Comparison of ENCODE assay signal across 7 cellular contexts in genomic region chr20:62641749-62642665, GRCh38. TPM values are rescaled to one million over a fixed set of nuclear protein-coding genes. Genes with fewer than 3 reads are reported as not detected.
DNase-seq lines count a peak whose midpoint lies in the region; ATAC-seq and TF ChIP-seq lines count a peak whose summit lies in the region.

SLCO4A1 (plus strand) TSS chr20:62642503; CDS start chr20:62656455, 13,952 bp downstream.

- peaks cover 19 to 58% of the 10 kb centered on the region in 2 donors for H3K4me1 ChIP-seq in left lung

- H3K9me3 Mint-ChIP-seq in chondrocyte (ENCODE audit: low read depth), result no peaks in the 10 kb centered on the region

- peak within 1 kb of the TSS; percentile 51 for H3K4me3 Mint-ChIP-seq in chondrocyte (ENCODE audit: unreplicated experiment)

- peaks cover 48% of the 10 kb centered on the region for H3K27me3 Mint-ChIP-seq in chondrocyte (ENCODE audit: low read depth)

- intact Hi-C loops in left lung (cut with DNase I), result no loop called here

- no peaks in the 10 kb centered on the region for H3K4me1 Mint-ChIP-seq in chondrocyte (ENCODE audit: low read depth)

- peak within 1 kb of the TSS; percentile 46 to 82 for H3K27ac ChIP-seq in left lung

- H3K36me3 Mint-ChIP-seq in chondrocyte (ENCODE audit: low read depth), result no peaks in the 10 kb centered on the region

- peak within 1 kb of the TSS; percentile 40 to 90 for H3K4me3 ChIP-seq in left lung

- no peaks in the 10 kb centered on the region for H3K9me3 ChIP-seq in left lung

- H3K27ac Mint-ChIP-seq in chondrocyte (ENCODE audit: unreplicated experiment), result no peak within 1 kb of the TSS

- peaks cover 15 to 70% of the 10 kb centered on the region in 2 donors for H3K27me3 ChIP-seq in left lung

- TF ChIP-seq CTCF in chondrocyte (IDR thresholded peaks at IDR 0.05), result peak; percentile 19
- peak in 1 of 2 donors; percentile 8 for TF ChIP-seq CTCF in left lung (IDR thresholded peaks at IDR 0.05)

- DNase-seq in NCI-H226, result peak; percentile 61
- peak; percentile 82 to 83 for DNase-seq in activated CD4-positive, alpha-beta T cell treated with anti-CD3 and anti-CD28 coated beads for 24 hours (ENCODE audit: low read depth in 2 of 2)
- no peak for DNase-seq in chondrocyte (ENCODE audit: low spot score)
- DNase-seq in left lung, result peak; percentile 77 to 96
- peak; percentile 88 to 89 for DNase-seq in stimulated activated CD4-positive, alpha-beta T cell treated with anti-CD3 and anti-CD28 coated beads, Interleukin-4, amount 100 ng/mL, for 4 hours

- peaks cover 0 to 15% of the 10 kb centered on the region in 2 donors for H3K36me3 ChIP-seq in left lung

- ATAC-seq in GM18861 (IDR thresholded peaks at IDR 0.05; ENCODE audit: unreplicated experiment) (peak; percentile 43), HG03095 (IDR thresholded peaks at IDR 0.05; ENCODE audit: unreplicated experiment) (peak; percentile 67), left lung (peak; percentile 90)

RNA-seq across cellular contexts. Expression of gene SLCO4A1, which starts in this region (rescaled TPM):
- not detected in 3 replicates for total RNA-seq in chondrocyte
- total RNA-seq in left lung, result 10 to 100 TPM; 11.5 to 47.2 TPM

Comparison
In these comparisons a context has a peak if more than half of its experiments do, and no peak if none do; other contexts are left out.
1. RNA of gene SLCO4A1 (total RNA-seq): 11.5 to 47.2 TPM in left lung; not detected in chondrocyte; every median in the first group is over 10 times any median in the second.
2. Peak in every context shown above with its lines, with median percentiles within 50 percentile points of each other: ATAC-seq.